ENCODE assay signal across 20 cellular contexts in the genomic region with DNA sequence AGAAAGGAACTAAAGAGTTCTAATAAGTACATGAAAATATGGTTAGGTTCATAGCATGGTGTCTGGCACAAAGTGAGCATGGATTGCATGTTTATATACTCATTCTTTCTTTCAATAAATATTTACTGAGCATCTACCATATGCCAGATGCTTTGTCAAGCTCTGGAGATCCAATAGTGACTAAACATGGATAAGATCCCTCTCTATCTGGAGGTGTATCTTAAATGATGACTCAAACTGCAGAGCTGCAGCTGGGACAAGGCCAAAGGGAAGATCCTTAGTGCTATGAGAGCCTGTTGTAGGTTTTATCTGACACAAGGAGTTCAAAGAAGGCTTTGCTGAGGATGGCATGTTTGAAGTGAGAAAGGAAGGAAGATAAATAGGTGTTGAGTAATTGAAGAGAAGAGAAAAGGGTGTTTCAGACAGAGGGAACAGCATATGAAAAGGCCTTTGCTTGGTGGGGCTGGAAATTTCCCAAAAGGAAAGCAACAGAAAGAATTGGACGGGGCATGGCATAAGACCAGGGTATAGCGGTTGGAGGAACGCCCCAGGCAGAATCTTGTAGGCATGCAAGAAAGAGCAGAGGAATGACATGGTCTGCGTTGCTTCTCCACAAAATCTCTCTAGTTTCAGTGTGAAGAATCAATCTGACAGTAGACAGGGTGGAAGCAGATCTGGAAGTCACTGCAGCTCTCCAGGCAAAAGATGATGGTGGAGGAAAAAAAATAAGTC.
DNase-seq lines count a peak whose midpoint lies in the region; ATAC-seq and TF ChIP-seq lines count a peak whose summit lies in the region.
"Had no signal": no experiment of that assay in that cellular context is flagged by ENCODE, and none has a peak within 500 bp of the region (broad histone marks: within the 10 kb centered on the region; RNA-seq: fewer than 3 reads in every experiment).

No MANE protein-coding gene starts in this region.

- TF ChIP-seq EP300 in sigmoid colon (IDR thresholded peaks at IDR 0.05) = no peak

- H3K36me3 ChIP-seq in PC-3 (ENCODE audit: low read depth, low read length) (no peaks in the 10 kb centered on the region), fibroblast of lung (ENCODE audit: control insufficient read depth, insufficient read depth, low read length) (no peaks in the 10 kb centered on the region), sigmoid colon (no peaks in the 10 kb centered on the region)
- H3K36me3 ChIP-seq: transverse colon had no signal

- DNase-seq in GM04503 (ENCODE audit: low read depth) (peak; percentile 64), PC-3 (peak; percentile 59), fibroblast of lung (ENCODE audit: low read depth in 2 of 2) (peak; percentile 67 to 84), sigmoid colon (no peak), SK-N-DZ (ENCODE audit: low spot score) (no peak), GM19240 (ENCODE audit: insufficient read length, low spot score) (no peak)
- DNase-seq: activated naive CD4-positive, alpha-beta T cell treated with Interleukin-2 at 50 U/mL for 16 hours; activated T-cell treated with anti-CD3 and anti-CD28 coated beads for 4 hours; dermis blood vessel endothelial cell; DMS153; KBM-7; NCI-H1105 treated with DMSO at 0.1 percent for 48 hours; NCI-H2171; NCI-H774; nephron progenitor cell; psoas muscle; stimulated activated naive CD4-positive, alpha-beta T cell treated with Interleukin-2 at 50 U/mL for 16 hours had no signal

- WGBS in sigmoid colon, 2 donors = 88 to 89% methylated on average over 4 of the region's 4 CpGs

- H3K9me2 ChIP-seq in PC-3 (replicated peaks; ENCODE audit: low read length) = no peaks in the 10 kb centered on the region

- no peak for ATAC-seq in PC-3
- ATAC-seq in GM18498 (IDR thresholded peaks at IDR 0.05; ENCODE audit: unreplicated experiment) = no peak
- ATAC-seq in GM19395 (IDR thresholded peaks at IDR 0.05; ENCODE audit: unreplicated experiment) = no peak
- ATAC-seq: psoas muscle had no signal

- no peaks in the 10 kb centered on the region for H3K9me3 ChIP-seq in PC-3 (ENCODE audit: low read length)
- H3K9me3 ChIP-seq in fibroblast of lung (ENCODE audit: control insufficient read depth, insufficient read depth, low read depth, low read length) = no peaks in the 10 kb centered on the region
- H3K9me3 ChIP-seq in sigmoid colon = no peaks in the 10 kb centered on the region
- H3K9me3 ChIP-seq: psoas muscle, transverse colon had no signal

- POLR2A ChIA-PET in PC-3 (lab: Charles Lee; ENCODE audit: unreplicated experiment) = no interaction called here

- H4K20me1 ChIP-seq in PC-3 (ENCODE audit: low read length) = no peaks in the 10 kb centered on the region
- no peaks in the 10 kb centered on the region for H4K20me1 ChIP-seq in fibroblast of lung (ENCODE audit: control insufficient read depth, extremely low read depth, insufficient read depth, low read length)

- no peaks in the 10 kb centered on the region for H3F3A ChIP-seq in PC-3 (ENCODE audit: low read length, unreplicated experiment)

- CTCF ChIA-PET in PC-3 (lab: Charles Lee) = no interaction called here

- H3K4me1 ChIP-seq in PC-3 (ENCODE audit: insufficient read depth, low read length) = peaks cover 18% of the 10 kb centered on the region; the same call in 1 of the 2 replicates
- H3K4me1 ChIP-seq in fibroblast of lung (ENCODE audit: control insufficient read depth, extremely low read depth, insufficient read depth, low read length) = peaks cover 49% of the 10 kb centered on the region
- H3K4me1 ChIP-seq in sigmoid colon = peaks cover 0 to 44% (median 33%) of the 10 kb centered on the region in 4 donors
- H3K4me1 ChIP-seq: psoas muscle had no signal

- TF ChIP-seq POLR2A in sigmoid colon (IDR thresholded peaks at IDR 0.05) = no peak

- intact Hi-C loops in PC-3 (cut with micrococcal nuclease) = no loop called here
- intact Hi-C loops in sigmoid colon (cut with DNase I) = no loop called here

- H3K27me3 ChIP-seq in PC-3 (ENCODE audit: low read length) = no peaks in the 10 kb centered on the region
- H3K27me3 ChIP-seq in fibroblast of lung (ENCODE audit: control insufficient read depth, insufficient read depth, low read length) = no peaks in the 10 kb centered on the region
- no peaks in the 10 kb centered on the region for H3K27me3 ChIP-seq in sigmoid colon
- H3K27me3 ChIP-seq: transverse colon had no signal

- TF ChIP-seq CTCF in PC-3 (conservative IDR thresholded peaks at IDR 0.05; ENCODE audit: low read depth, low read length) = no peak
- no peak for TF ChIP-seq CTCF in fibroblast of lung (conservative IDR thresholded peaks at IDR 0.05 in 1 of 2, IDR thresholded peaks at IDR 0.05 in 1 of 2; ENCODE audit: low read depth in 1 of 2, low read length in 2 of 2)
- no peak for TF ChIP-seq CTCF in sigmoid colon (IDR thresholded peaks at IDR 0.05)

- H2AFZ ChIP-seq in PC-3 (ENCODE audit: low read length) = no peak overlapping the region
- H2AFZ ChIP-seq in fibroblast of lung (ENCODE audit: low read length) = no peak overlapping the region

- H3K27ac ChIP-seq in PC-3 (ENCODE audit: low read length) (peak overlapping the region; percentile 90), fibroblast of lung (ENCODE audit: insufficient read depth, low read length) (peak overlapping the region; percentile 94), sigmoid colon (peak overlapping the region in 3 of 4 donors; percentile 14 to 43 (median 22))
- H3K27ac ChIP-seq: psoas muscle had no signal

- H3K9ac ChIP-seq in PC-3 (ENCODE audit: low read length) (peak overlapping the region; percentile 63; the same call in 1 of the 2 replicates), fibroblast of lung (ENCODE audit: insufficient read depth, low read length) (no peak overlapping the region)

- H3K79me2 ChIP-seq in PC-3 (ENCODE audit: low read length) = no peaks in the 10 kb centered on the region
- H3K79me2 ChIP-seq in fibroblast of lung (ENCODE audit: control insufficient read depth, insufficient read depth, low read length) = no peaks in the 10 kb centered on the region

- H3K4me3 ChIP-seq in PC-3 (ENCODE audit: low read length) (no peak overlapping the region), fibroblast of lung (replicated peaks in 1 of 4; ENCODE audit: control extremely low read depth in 1 of 4, insufficient read depth in 1 of 4, low read depth in 3 of 4, low read length in 4 of 4) (no peak overlapping the region), sigmoid colon (no peak overlapping the region)
- H3K4me3 ChIP-seq: psoas muscle, transverse colon had no signal

- BruUV-seq in PC-3 (replicated peaks; lab: Mats Ljungman, UMichigan) = no TSS peak

- no peak overlapping the region for H3K4me2 ChIP-seq in PC-3 (ENCODE audit: low read length)
- peak overlapping the region; percentile 46 for H3K4me2 ChIP-seq in fibroblast of lung (ENCODE audit: extremely low read depth, insufficient read depth, low read length)

Comparison
In these comparisons a context has a peak if more than half of its experiments do, and no peak if none do; other contexts are left out.
1. DNase-seq: peak in GM04503 (single experiment), PC-3 (single experiment) and fibroblast of lung (2 of 2); none in sigmoid colon (single experiment), SK-N-DZ (single experiment) and GM19240 (single experiment).
2. H3K27ac ChIP-seq: peak in every context shown above with its lines; median percentile 94 in fibroblast of lung; 90 in PC-3; 22 in sigmoid colon.